In the genomic region with DNA sequence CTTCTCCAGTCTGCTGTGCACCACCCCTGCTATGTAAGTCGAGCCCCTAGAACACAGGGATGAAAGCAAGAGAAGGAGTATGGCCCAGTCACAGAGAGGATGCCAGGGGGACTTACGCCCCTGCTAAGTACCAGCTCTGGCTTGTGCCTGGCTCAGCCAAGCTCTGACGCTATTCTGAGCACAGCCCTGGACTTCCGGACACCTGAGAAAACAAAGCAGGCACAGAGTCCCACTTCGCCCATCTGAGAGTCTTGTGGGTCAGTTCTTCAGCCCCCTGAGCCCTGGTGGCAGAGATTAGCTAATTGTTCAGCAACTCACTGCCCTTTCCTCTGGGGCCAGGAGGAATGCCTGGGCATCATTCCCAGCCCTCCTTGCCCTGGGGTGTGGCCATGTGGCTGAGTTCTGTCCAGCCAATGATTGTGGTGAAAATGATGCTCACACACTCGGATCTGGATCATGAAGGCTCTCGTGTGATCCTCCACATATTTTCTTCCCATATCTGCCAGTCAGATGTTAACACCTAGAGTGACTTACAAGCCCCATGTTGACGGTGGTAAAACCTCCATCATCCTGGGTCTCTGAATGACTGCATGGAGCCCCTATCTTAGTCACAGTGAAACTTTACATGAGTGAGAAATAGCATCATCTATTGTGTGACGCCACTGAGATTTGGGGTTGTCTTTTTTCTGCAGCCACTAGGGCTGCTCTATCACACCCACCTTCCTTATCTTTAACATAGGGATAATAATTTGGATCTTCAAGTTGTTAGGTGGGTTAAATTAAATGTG, we compare ENCODE assay signal across 15 cellular contexts.
DNase-seq lines count a peak whose midpoint lies in the region; ATAC-seq, FAIRE-seq and TF ChIP-seq lines count a peak whose summit lies in the region.
"Had no signal": no experiment of that assay in that cellular context is flagged by ENCODE, and none has a peak within 500 bp of the region (broad histone marks: within the 10 kb centered on the region; RNA-seq: fewer than 3 reads in every experiment).

No MANE protein-coding gene starts in this region.

- H3K4me3 ChIP-seq in H7 (ENCODE audit: insufficient read depth, low read depth, low read length) (no peak overlapping the region), retinal pigment epithelial cell (ENCODE audit: low read length) (no peak overlapping the region), psoas muscle (no peak overlapping the region)
- H3K4me3 ChIP-seq: Peyer's patch had no signal

- WGBS in psoas muscle, 3 donors, result 56 to 61% (median 59%) methylated on average over 9 of the region's 9 CpGs

- no peaks in the 10 kb centered on the region for H3K9me3 ChIP-seq in psoas muscle
- H3K9me3 ChIP-seq: Peyer's patch had no signal

- peaks cover 20% of the 10 kb centered on the region for H3K4me1 Mint-ChIP-seq in activated naive CD8-positive, alpha-beta T cell treated with anti-CD3 and anti-CD28 coated beads for 36 hours
- H3K4me1 Mint-ChIP-seq: activated B cell treated with CpG ODN at 0.5 μM for 24 hours had no signal

- no peak for DNase-seq in activated CD4-positive, CD25-positive, alpha-beta regulatory T cell (lab: John Stamatoyannopoulos, UW)
- peak; percentile 13 for DNase-seq in H7
- peak; percentile 29 for DNase-seq in activated naive CD8-positive, alpha-beta T cell treated with anti-CD3 and anti-CD28 coated beads for 36 hours
- DNase-seq in retinal pigment epithelial cell (ENCODE audit: low read depth), result peak; percentile 58
- no peak for DNase-seq in D721Med (ENCODE audit: insufficient read length, low spot score)
- DNase-seq in psoas muscle, result no peak
- DNase-seq: activated B cell treated with CpG ODN at 0.5 μM for 24 hours, NCI-H2171 treated with DMSO at 0.1 percent for 48 hours, nephron progenitor cell, trophoblast cell had no signal

- H3K4me1 ChIP-seq in psoas muscle, result no peaks in the 10 kb centered on the region
- H3K4me1 ChIP-seq: Peyer's patch had no signal

- H3K36me3 ChIP-seq in H7 (replicated peaks; ENCODE audit: control insufficient read depth, insufficient read depth, low read length) (no peaks in the 10 kb centered on the region), psoas muscle (ENCODE audit: insufficient read depth in 1 of 2, low read depth in 1 of 2) (no peaks in the 10 kb centered on the region)
- H3K36me3 ChIP-seq: Peyer's patch had no signal

- peaks cover 29% of the 10 kb centered on the region for H3K27me3 Mint-ChIP-seq in activated naive CD8-positive, alpha-beta T cell treated with anti-CD3 and anti-CD28 coated beads for 36 hours

- H3K4me3 Mint-ChIP-seq in activated naive CD8-positive, alpha-beta T cell treated with anti-CD3 and anti-CD28 coated beads for 36 hours, result no peak overlapping the region
- H3K4me3 Mint-ChIP-seq: activated B cell treated with CpG ODN at 0.5 μM for 24 hours, nephron progenitor cell had no signal

- no peaks in the 10 kb centered on the region for H3K9me3 Mint-ChIP-seq in activated naive CD8-positive, alpha-beta T cell treated with anti-CD3 and anti-CD28 coated beads for 36 hours
- H3K9me3 Mint-ChIP-seq: activated B cell treated with CpG ODN at 0.5 μM for 24 hours, nephron progenitor cell had no signal

- intact Hi-C loops in psoas muscle (cut with DNase I), result no loop called here

- no peak overlapping the region for H3K27ac ChIP-seq in psoas muscle
- H3K27ac ChIP-seq: epithelial cell of prostate, Peyer's patch had no signal

- no peak overlapping the region for H3K27ac Mint-ChIP-seq in activated naive CD8-positive, alpha-beta T cell treated with anti-CD3 and anti-CD28 coated beads for 36 hours
- H3K27ac Mint-ChIP-seq: activated B cell treated with CpG ODN at 0.5 μM for 24 hours, nephron progenitor cell had no signal

- ATAC-seq in activated CD4-positive, CD25-positive, alpha-beta regulatory T cell treated with anti-CD3 and anti-CD28 coated beads, Interleukin-2, amount 50 U/mL, for 24 hours, result peak; percentile 46 to 55
- no peak for ATAC-seq in HG02678 (IDR thresholded peaks at IDR 0.05; ENCODE audit: unreplicated experiment)
- ATAC-seq in psoas muscle, result no peak

- H3K36me3 Mint-ChIP-seq in activated naive CD8-positive, alpha-beta T cell treated with anti-CD3 and anti-CD28 coated beads for 36 hours, result no peaks in the 10 kb centered on the region

- FAIRE-seq in D721Med (lab: Jason Lieb, UNC), result no peak
- FAIRE-seq: A204.1 had no signal

- H3K27me3 ChIP-seq in H7 (ENCODE audit: control insufficient read depth, insufficient read depth, low read length), result no peaks in the 10 kb centered on the region
- no peaks in the 10 kb centered on the region for H3K27me3 ChIP-seq in psoas muscle (ENCODE audit: insufficient read depth in 3 of 3, low read length in 2 of 3)
- H3K27me3 ChIP-seq: Peyer's patch had no signal

- TF ChIP-seq CTCF in retinal pigment epithelial cell (conservative IDR thresholded peaks at IDR 0.05; ENCODE audit: low read depth, low read length) (no peak), D721Med (IDR thresholded peaks at IDR 0.05; ENCODE audit: insufficient read depth, missing control alignments) (no peak), psoas muscle (IDR thresholded peaks at IDR 0.05) (no peak)

Comparison
In these comparisons a context has a peak if more than half of its experiments do, and no peak if none do; other contexts are left out.
1. ATAC-seq: peak in activated CD4-positive, CD25-positive, alpha-beta regulatory T cell treated with anti-CD3 and anti-CD28 coated beads, Interleukin-2, amount 50 U/mL, for 24 hours (2 of 2); none in HG02678 (single experiment) and psoas muscle (0 of 4).
2. DNase-seq: peak in H7 (single experiment), activated naive CD8-positive, alpha-beta T cell treated with anti-CD3 and anti-CD28 coated beads for 36 hours (single experiment) and retinal pigment epithelial cell (single experiment); none in activated CD4-positive, CD25-positive, alpha-beta regulatory T cell (0 of 4), D721Med (single experiment) and psoas muscle (0 of 2).